ENCODE assay signal across 8 cellular contexts in genomic region chr19:37779139-37780035, GRCh38. TPM values are rescaled to one million over a fixed set of nuclear protein-coding genes. Genes with fewer than 3 reads are reported as not detected.
DNase-seq lines count a peak whose midpoint lies in the region; ATAC-seq, FAIRE-seq and TF ChIP-seq lines count a peak whose summit lies in the region.

TSS of gene ZNF573 (minus strand) at chr19:37779586. CDS start at chr19:37773729, 5,857 bp downstream.

- H4K20me1 ChIP-seq in HCT116 (ENCODE audit: insufficient read depth): no peaks in the 10 kb centered on the region

- no peak for TF ChIP-seq RAD21 in HCT116 (IDR thresholded peaks at IDR 0.05; ENCODE audit: low read depth)

- FAIRE-seq in G401.6 (lab: Jason Lieb, UNC): peak; percentile 66

- CTCF ChIA-PET in HCT116 (lab: Charles Lee): no interaction called here
- CTCF ChIA-PET in activated naive CD4-positive, alpha-beta T cell treated with anti-CD3 and anti-CD28 coated beads for 36 hours (lab: Charles Lee): no interaction called here

- H3K9ac ChIP-seq in HCT116 (ENCODE audit: low read length): peak within 1 kb of the TSS; percentile 69

- peaks cover 31% of the 10 kb centered on the region for H3K36me3 Mint-ChIP-seq in activated naive CD4-positive, alpha-beta T cell treated with anti-CD3 and anti-CD28 coated beads for 36 hours (ENCODE audit: low read depth)

- POLR2A ChIA-PET in HCT116 (lab: Charles Lee): interaction anchor here (1.0 to 1.3 kb wide), 3 partner anchors 8 to 60 kb away, joined by 3 to 6 read pairs (median 3); partner anchors contain the start of gene ZNF607

- peaks cover 2 to 12% of the 10 kb centered on the region in 2 experiments; a peak in 2 of 4 replicates for H3K4me1 ChIP-seq in HCT116 (ENCODE audit: control insufficient read depth in 1 of 2, insufficient read depth in 2 of 2, low read length in 2 of 2)
- no peaks in the 10 kb centered on the region for H3K4me1 ChIP-seq in SJSA1 (replicated peaks)
- H3K4me1 ChIP-seq in neutrophil (ENCODE audit: control insufficient read depth in 1 of 2, insufficient read depth in 1 of 2, low read depth in 1 of 2, low read length in 1 of 2): peaks cover 10 to 13% of the 10 kb centered on the region in 2 experiments

- intact Hi-C loops in HCT116 (cut with micrococcal nuclease): loop anchor here (2.0 to 10.0 kb wide), 3 partner anchors 62 to 1291 kb away; partner anchors contain the start of genes ZNF383, ZNF566, ZNF585B and ZNF607
- intact Hi-C loops in activated naive CD4-positive, alpha-beta T cell treated with anti-CD3 and anti-CD28 coated beads for 36 hours (cut with micrococcal nuclease): loop anchor here (1.0 to 5.0 kb wide), 12 partner anchors 16 to 929 kb away; partner anchors contain the start of genes KCNK6, YIF1B, ZFP30 and ZNF345

- no peak for TF ChIP-seq CTCF in HCT116 (IDR thresholded peaks at IDR 0.05 in 2 of 3, conservative IDR thresholded peaks at IDR 0.05 in 1 of 3; ENCODE audit: borderline replicate concordance in 1 of 3, insufficient read depth in 1 of 3, low read depth in 2 of 3, low read length in 2 of 3)
- TF ChIP-seq CTCF in neutrophil (IDR thresholded peaks at IDR 0.05): no peak

- peak within 1 kb of the TSS; percentile 95 for H2AFZ ChIP-seq in HCT116 (ENCODE audit: low read depth, low read length, poor library complexity, severe bottlenecking)

- peak within 1 kb of the TSS; percentile 67 for H3K27ac ChIP-seq in HCT116 (ENCODE audit: low read depth, low read length)
- H3K27ac ChIP-seq in SJSA1: no peak within 1 kb of the TSS
- H3K27ac ChIP-seq in neutrophil: peak within 1 kb of the TSS; percentile 2
- H3K27ac ChIP-seq in substantia nigra (ENCODE audit: low read depth, low read length, poor library complexity, severe bottlenecking): peak within 1 kb of the TSS; percentile 78

- H3K9me2 ChIP-seq in HCT116 (ENCODE audit: insufficient read depth): no peaks in the 10 kb centered on the region

- TF ChIP-seq POLR2A in HCT116 (IDR thresholded peaks at IDR 0.05; ENCODE audit: borderline replicate concordance, extremely low read depth, insufficient read depth, insufficient read length): no peak

- H3K36me3 ChIP-seq in HCT116 (ENCODE audit: control insufficient read depth in 1 of 2, insufficient read depth in 2 of 2, low read length in 2 of 2) (no peaks in the 10 kb centered on the region), SJSA1 (no peaks in the 10 kb centered on the region), neutrophil (no peaks in the 10 kb centered on the region)

- H3K9me3 ChIP-seq in HCT116 (ENCODE audit: control insufficient read depth in 1 of 2, insufficient read depth in 1 of 2, low read depth in 1 of 2, low read length in 2 of 2) (no peaks in the 10 kb centered on the region; a peak in 1 of 4 replicates), SJSA1 (replicated peaks) (peaks cover 11% of the 10 kb centered on the region), neutrophil (no peaks in the 10 kb centered on the region)

- TSS peak; percentile 77 for BruUV-seq in HCT116 (replicated peaks; lab: Mats Ljungman, UMichigan)

- peak within 1 kb of the TSS; percentile 75 to 90 for H3K4me3 ChIP-seq in HCT116 (replicated peaks in 1 of 2; ENCODE audit: low read depth in 1 of 2, low read length in 2 of 2)
- H3K4me3 ChIP-seq in SJSA1: peak within 1 kb of the TSS; percentile 36
- peak within 1 kb of the TSS; percentile 62 to 87 for H3K4me3 ChIP-seq in neutrophil (ENCODE audit: low read depth in 1 of 2, low read length in 1 of 2)

- H3K27ac Mint-ChIP-seq in activated naive CD4-positive, alpha-beta T cell treated with anti-CD3 and anti-CD28 coated beads for 36 hours: peak within 1 kb of the TSS; percentile 99

- H3K27me3 ChIP-seq in HCT116 (ENCODE audit: insufficient read depth, low read length) (no peaks in the 10 kb centered on the region), SJSA1 (replicated peaks) (no peaks in the 10 kb centered on the region), neutrophil (no peaks in the 10 kb centered on the region)

- H3K4me2 ChIP-seq in HCT116 (ENCODE audit: low read length): peak within 1 kb of the TSS; percentile 92

- peaks cover 23% of the 10 kb centered on the region for H3K9me3 Mint-ChIP-seq in activated naive CD4-positive, alpha-beta T cell treated with anti-CD3 and anti-CD28 coated beads for 36 hours

- no peaks in the 10 kb centered on the region for H3K79me2 ChIP-seq in HCT116 (ENCODE audit: insufficient read depth, low read length)

- peak; percentile 91 for ATAC-seq in HCT116

- DNase-seq in HCT116 (ENCODE audit: low read depth, low spot score) (peak; percentile 84), MV-4-11 (lab: John Stamatoyannopoulos, UW) (peak; percentile 91), SJSA1 (ENCODE audit: low read depth in 1 of 2, low spot score in 2 of 2) (peak in 1 of 2 experiments; percentile 12), germinal center (ENCODE audit: low spot score) (peak; percentile 86), substantia nigra (lab: John Stamatoyannopoulos, UW) (peak; percentile 19 to 90 (median 76))
- DNase-seq in activated naive CD4-positive, alpha-beta T cell treated with anti-CD3 and anti-CD28 coated beads for 36 hours: peak; percentile 91

- H3K4me1 Mint-ChIP-seq in activated naive CD4-positive, alpha-beta T cell treated with anti-CD3 and anti-CD28 coated beads for 36 hours (ENCODE audit: low read depth): peaks cover 25% of the 10 kb centered on the region

- peak within 1 kb of the TSS; percentile 96 for H3K4me3 Mint-ChIP-seq in activated naive CD4-positive, alpha-beta T cell treated with anti-CD3 and anti-CD28 coated beads for 36 hours

- H3K27me3 Mint-ChIP-seq in activated naive CD4-positive, alpha-beta T cell treated with anti-CD3 and anti-CD28 coated beads for 36 hours (ENCODE audit: low read depth): no peaks in the 10 kb centered on the region

- RAD21 ChIA-PET in HCT116 (lab: Charles Lee; ENCODE audit: low non-redundant PET in 1 of 2, low total read pairs in 2 of 2, uncharacterized antibody in 2 of 2, unreplicated experiment in 2 of 2): no interaction called here

TF ChIP-seq in HCT116, 20 proteins besides CTCF, POLR2A, EP300 and RAD21:
- TF ChIP-seq CBX3 (IDR thresholded peaks at IDR 0.05; ENCODE audit: low read depth): peak; percentile 78; the same call in 1 of the 2 replicates
- peak; percentile 95 for TF ChIP-seq YY1 (IDR thresholded peaks at IDR 0.05; ENCODE audit: extremely low read depth, insufficient replicate concordance, low read depth, low read length)
- peak; percentile 37 for TF ChIP-seq ELF1 (IDR thresholded peaks at IDR 0.05; ENCODE audit: borderline replicate concordance, low read depth)
- TF ChIP-seq ZFX (IDR thresholded peaks at IDR 0.05): 0 out of 2 replicates have a peak, but pooled peaks have one; percentile 22
- no peak for TF ChIP-seq FOSL1 (IDR thresholded peaks at IDR 0.05; ENCODE audit: low read depth)
- no peak; the same call in none of the 2 replicates for TF ChIP-seq SIN3A (IDR thresholded peaks at IDR 0.05; ENCODE audit: low read depth)
- TF ChIP-seq ZBTB33 (IDR thresholded peaks at IDR 0.05; ENCODE audit: extremely low read depth, insufficient replicate concordance, low read length): no peak
- peak; percentile 76 for TF ChIP-seq MAX (IDR thresholded peaks at IDR 0.05)
- TF ChIP-seq EZH2 (IDR thresholded peaks at IDR 0.05): no peak
- no peak for TF ChIP-seq ATF3 (IDR thresholded peaks at IDR 0.05)
- peak; percentile 87 for TF ChIP-seq POLR2AphosphoS5 (IDR thresholded peaks at IDR 0.05; ENCODE audit: low read depth, low read length)
- TF ChIP-seq TCF7L2 (IDR thresholded peaks at IDR 0.05; ENCODE audit: borderline replicate concordance, extremely low read depth, insufficient read depth, insufficient read length): no peak

RNA-seq across cellular contexts. Expression of gene ZNF573, which starts in this region (rescaled TPM):
- total RNA-seq in HCT116 (2021; ENCODE audit: unreplicated experiment): 2.4 TPM
- polyA plus RNA-seq in HCT116 (2012): 0.32 and 0.43 TPM in 2 replicates
- 0.13 and 0.39 TPM in 2 replicates for total RNA-seq in SJSA1 (2014; rRNA removed; shearing (Covaris generic))
- total RNA-seq in activated naive CD4-positive, alpha-beta T cell treated with anti-CD3 and anti-CD28 coated beads for 36 hours: 1 to 10 TPM; 6.1 to 7.3 TPM
